1 cellular context compared by ENCODE assay signal in genomic region chr1:6456800-6457466, GRCh38.
TF ChIP-seq lines count a peak whose summit lies in the region.

No MANE protein-coding gene starts in this region.

TF ChIP-seq in HCT116, 20 proteins besides CTCF, POLR2A, EP300 and RAD21 (continued from another document):
- TF ChIP-seq CEBPB (IDR thresholded peaks at IDR 0.05; ENCODE audit: low read depth) (no peak), SIN3A (IDR thresholded peaks at IDR 0.05; ENCODE audit: low read depth) (no peak), TCF7L2 (IDR thresholded peaks at IDR 0.05; ENCODE audit: borderline replicate concordance, extremely low read depth, insufficient read depth, insufficient read length) (no peak), ELF1 (IDR thresholded peaks at IDR 0.05; ENCODE audit: borderline replicate concordance, low read depth) (no peak), POLR2AphosphoS5 (IDR thresholded peaks at IDR 0.05; ENCODE audit: low read depth, low read length) (no peak), MAX (IDR thresholded peaks at IDR 0.05) (no peak), YY1 (IDR thresholded peaks at IDR 0.05; ENCODE audit: extremely low read depth, insufficient replicate concordance, low read depth, low read length) (no peak), ZFX (IDR thresholded peaks at IDR 0.05) (no peak), EZH2 (IDR thresholded peaks at IDR 0.05) (no peak)
TF ChIP-seq in HCT116: peak in this region for 0.
